22 cellular contexts compared by ENCODE assay signal in the genomic region with DNA sequence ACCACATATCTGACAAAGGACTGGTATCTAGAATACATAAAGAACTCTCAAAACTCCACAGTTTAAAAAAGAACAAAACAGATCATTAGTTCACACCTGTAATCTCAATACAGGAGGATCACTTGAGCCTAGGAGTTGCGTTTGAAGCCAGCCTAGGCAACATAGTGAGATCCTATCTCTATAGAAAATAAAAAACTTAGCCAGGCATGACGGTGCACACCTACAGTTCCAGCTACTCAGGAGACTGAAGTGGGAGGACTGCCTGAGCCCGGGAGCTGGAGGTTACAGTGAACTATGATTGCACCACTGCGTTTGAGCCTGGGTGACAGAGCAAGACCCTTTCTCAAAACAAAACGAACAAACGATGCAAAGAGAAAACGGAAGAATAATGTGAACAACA.
DNase-seq lines count a peak whose midpoint lies in the region; ATAC-seq and TF ChIP-seq lines count a peak whose summit lies in the region.
"Had no signal": no experiment of that assay in that cellular context is flagged by ENCODE, and none has a peak within 500 bp of the region (broad histone marks: within the 10 kb centered on the region; RNA-seq: fewer than 3 reads in every experiment).

No MANE protein-coding gene starts in this region.

- H3K9me3 Mint-ChIP-seq in glutamatergic neuron (ENCODE audit: unreplicated experiment) = no peaks in the 10 kb centered on the region
- H3K9me3 Mint-ChIP-seq: CD8-positive, alpha-beta memory T cell; naive thymus-derived CD8-positive, alpha-beta T cell had no signal

- H3K27me3 Mint-ChIP-seq in glutamatergic neuron (ENCODE audit: unreplicated experiment) = peaks cover 3% of the 10 kb centered on the region
- H3K27me3 Mint-ChIP-seq: B cell; naive thymus-derived CD8-positive, alpha-beta T cell had no signal

- H3K4me1 Mint-ChIP-seq in glutamatergic neuron (ENCODE audit: low read depth, unreplicated experiment) = no peaks in the 10 kb centered on the region
- H3K4me1 Mint-ChIP-seq: B cell had no signal

- no peak for ATAC-seq in HG02763 (IDR thresholded peaks at IDR 0.05; ENCODE audit: unreplicated experiment)
- ATAC-seq: HepG2; left ventricle myocardium superior; naive thymus-derived CD8-positive, alpha-beta T cell had no signal

- H3K4me3 Mint-ChIP-seq in glutamatergic neuron (ENCODE audit: unreplicated experiment) = no peak overlapping the region
- H3K4me3 Mint-ChIP-seq: B cell; CD8-positive, alpha-beta memory T cell; naive thymus-derived CD8-positive, alpha-beta T cell had no signal

- TF ChIP-seq CTCF in 22Rv1 (IDR thresholded peaks at IDR 0.05) = no peak
- TF ChIP-seq CTCF in glutamatergic neuron (IDR thresholded peaks at IDR 0.05; ENCODE audit: partially characterized antibody, unreplicated experiment) = no peak

- DNase-seq in NCI-H2196 (lab: John Stamatoyannopoulos, UW; ENCODE audit: unreplicated experiment) (peak; percentile 33), NCI-H2196 treated with DMSO at 0.1 percent for 48 hours (lab: John Stamatoyannopoulos, UW; ENCODE audit: unreplicated experiment) (no peak), NCI-H345 (lab: John Stamatoyannopoulos, UW) (peak; percentile 62), glutamatergic neuron (no peak), AG20443 (ENCODE audit: low spot score) (no peak), RPMI8226 (no peak)
- DNase-seq: activated CD4-positive, alpha-beta T cell treated with anti-CD3 and anti-CD28 coated beads, Interleukin-2, amount 50 U/mL, for 48 hours; activated CD4-positive, CD25-positive, alpha-beta regulatory T cell; activated effector memory CD4-positive, alpha-beta T cell treated with anti-CD3 and anti-CD28 coated beads, Interleukin-2, amount 50 U/mL, for 16 hours; CD8-positive, alpha-beta memory T cell; GM23248; left ventricle myocardium superior; MV-4-11; naive thymus-derived CD8-positive, alpha-beta T cell; PC-9; SHP77 treated with DMSO at 0.1 percent for 48 hours; stimulated activated CD8-positive, alpha-beta memory T cell treated with anti-CD3 and anti-CD28 coated beads, Interleukin-4, amount 100 ng/mL, for 48 hours; trophoblast cell had no signal

- H3K36me3 Mint-ChIP-seq in glutamatergic neuron (ENCODE audit: unreplicated experiment) = peaks cover 5% of the 10 kb centered on the region

- peak overlapping the region; percentile 2 for H3K27ac Mint-ChIP-seq in glutamatergic neuron (ENCODE audit: unreplicated experiment)
- H3K27ac Mint-ChIP-seq: B cell had no signal

- H3K27ac ChIP-seq in 22Rv1 = 0 out of 2 replicates have a peak overlapping the region, but pooled peaks have one; percentile 5
- H3K27ac ChIP-seq: GM23248, PC-9 had no signal

Comparison
In these comparisons a context has a peak if more than half of its experiments do, and no peak if none do; other contexts are left out.
1. DNase-seq: peak in NCI-H2196 (single experiment) and NCI-H345 (single experiment); none in NCI-H2196 treated with DMSO at 0.1 percent for 48 hours (single experiment), glutamatergic neuron (single experiment), AG20443 (single experiment) and RPMI8226 (single experiment).